In the genomic region with DNA sequence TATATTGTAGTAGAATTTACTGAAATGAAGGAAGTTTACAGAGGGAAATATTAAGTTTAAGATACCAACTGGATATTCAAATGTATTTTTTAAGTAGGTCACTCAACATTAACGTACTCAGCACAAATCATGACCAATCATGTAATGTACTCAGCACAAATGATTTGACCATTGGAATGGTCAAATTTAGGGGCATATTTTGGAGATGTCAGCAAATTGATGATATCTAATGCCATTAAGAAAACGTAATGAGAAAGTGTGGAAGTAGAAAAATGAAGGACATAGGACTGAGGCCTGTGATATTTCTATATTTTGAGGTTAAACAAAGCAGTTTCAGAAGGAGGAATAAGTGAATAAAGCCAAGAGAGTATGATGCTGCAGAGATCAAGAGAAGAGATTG, we compare ENCODE assay signal across 35 cellular contexts.
"Had no signal": no experiment of that assay in that cellular context is flagged by ENCODE, and none has a peak within 500 bp of the region (broad histone marks: within the 10 kb centered on the region; RNA-seq: fewer than 3 reads in every experiment).

No MANE protein-coding gene starts in this region.

- H3K9me3 ChIP-seq: MG63 had no signal

- H3K4me3 ChIP-seq: MG63 had no signal

- DNase-seq: MG63, MM.1S, MV-4-11, NCI-H1048, NCI-H1092, NCI-H1092 treated with DMSO at 0.1 percent for 48 hours, NCI-H1105, NCI-H1105 treated with DMSO at 0.1 percent for 48 hours, NCI-H1417, NCI-H1417 treated with DMSO at 0.1 percent for 48 hours, NCI-H1436, NCI-H1436 treated with DMSO at 0.1 percent for 48 hours, NCI-H146, NCI-H1694, NCI-H1694 treated with DMSO at 0.1 percent for 48 hours, NCI-H187, NCI-H187 treated with DMSO at 0.1 percent for 48 hours, NCI-H1930, NCI-H2029, NCI-H2029 treated with DMSO at 0.1 percent for 48 hours, NCI-H2081, NCI-H2081 treated with DMSO at 0.1 percent for 48 hours, NCI-H2107, NCI-H2171, NCI-H2171 treated with DMSO at 0.1 percent for 48 hours, NCI-H2227 treated with DMSO at 0.1 percent for 48 hours, NCI-H226, NCI-H345, NCI-H446, NCI-H446 treated with DMSO at 0.1 percent for 48 hours, NCI-H510A, NCI-H510A treated with DMSO at 0.1 percent for 48 hours, NCI-H524, NCI-H524 treated with DMSO at 0.1 percent for 48 hours, NCI-H526 had no signal

- H3K36me3 ChIP-seq: MG63 had no signal
